ENCODE assay signal across 1 cellular context in genomic region chr9:68947842-68948569, GRCh38.
TF ChIP-seq lines count a peak whose summit lies in the region.

No MANE protein-coding gene starts in this region.

TF ChIP-seq in K562, 482 proteins besides CTCF, POLR2A, EP300 and RAD21 (continued from another document):
- TF ChIP-seq ZNF639 (CRISPR knock-in tag; conservative IDR thresholded peaks at IDR 0.05 in 1 of 2, IDR thresholded peaks at IDR 0.05 in 1 of 2), result no peak
- 0 out of 2 replicates have a peak, but pooled peaks have one; percentile 18 for TF ChIP-seq SOX6 (IDR thresholded peaks at IDR 0.05)
- TF ChIP-seq SPI1 (IDR thresholded peaks at IDR 0.05; ENCODE audit: borderline replicate concordance, low read depth, low read length), result peak; percentile 4; the same call in 1 of the 2 replicates
- TF ChIP-seq HMG20B (CRISPR knock-in tag; IDR thresholded peaks at IDR 0.05), result no peak
- 0 out of 2 replicates have a peak, but pooled peaks have one; percentile 20 for TF ChIP-seq FOSL1 (tag; conservative IDR thresholded peaks at IDR 0.05)
